Comparison of ENCODE assay signal across 1 cellular context in the genomic region with DNA sequence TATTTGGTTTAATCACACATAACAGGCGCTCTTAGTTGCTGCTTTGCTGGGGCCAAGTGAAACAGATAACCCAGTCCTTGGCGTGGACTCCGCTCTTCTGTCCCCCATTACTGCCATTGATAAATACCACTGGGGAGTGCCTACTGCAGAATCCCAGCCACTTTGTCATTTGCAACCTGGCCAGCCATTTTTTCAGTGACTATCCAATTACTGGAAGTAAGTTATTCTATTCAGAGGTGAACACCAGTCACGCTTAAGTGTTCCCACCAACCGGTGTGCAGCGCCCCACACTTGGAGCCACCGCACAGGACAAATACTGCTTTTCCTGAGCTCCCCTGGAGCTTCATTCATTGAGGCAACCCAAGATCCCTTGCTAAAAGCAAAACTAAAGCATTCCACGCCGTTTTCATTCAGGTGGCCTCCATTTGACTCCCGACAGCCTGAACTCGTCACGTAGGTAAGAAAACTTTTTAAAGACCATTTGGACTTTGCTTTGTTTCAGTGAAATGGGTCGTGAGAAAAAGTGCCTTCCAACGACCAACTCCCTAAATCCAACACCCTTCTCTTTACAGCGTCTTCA.
TF ChIP-seq lines count a peak whose summit lies in the region.

No MANE protein-coding gene starts in this region.

TF ChIP-seq in HepG2, 621 proteins besides CTCF, POLR2A, EP300 and RAD21 (continued from another document and continues in another):
- TF ChIP-seq ZHX1 (CRISPR knock-in tag; IDR thresholded peaks at IDR 0.05; ENCODE audit: low read depth) (no peak), RCOR2 (CRISPR knock-in tag; IDR thresholded peaks at IDR 0.05) (no peak), ZNF501 (CRISPR knock-in tag; IDR thresholded peaks at IDR 0.05) (peak; percentile 74; the same call in 1 of the 2 replicates), ZKSCAN8 (CRISPR knock-in tag; IDR thresholded peaks at IDR 0.05; ENCODE audit: borderline replicate concordance) (peak; percentile 16; the same call in 1 of the 2 replicates), JDP2 (CRISPR knock-in tag; IDR thresholded peaks at IDR 0.05; ENCODE audit: borderline replicate concordance) (no peak), CC2D1A (CRISPR knock-in tag; IDR thresholded peaks at IDR 0.05) (no peak), FOSL2 (CRISPR knock-in tag; IDR thresholded peaks at IDR 0.05) (0 out of 2 replicates have a peak, but pooled peaks have one; percentile 4), ZNF234 (CRISPR knock-in tag; conservative IDR thresholded peaks at IDR 0.05) (0 out of 2 replicates have a peak, but pooled peaks have one; percentile 19), ELF4 (CRISPR knock-in tag; IDR thresholded peaks at IDR 0.05; ENCODE audit: borderline replicate concordance) (0 out of 2 replicates have a peak, but pooled peaks have one; percentile 44), AHR (CRISPR knock-in tag; IDR thresholded peaks at IDR 0.05) (0 out of 2 replicates have a peak, but pooled peaks have one; percentile 8), NCOA5 (CRISPR knock-in tag; IDR thresholded peaks at IDR 0.05) (no peak), YY1 (IDR thresholded peaks at IDR 0.05; ENCODE audit: insufficient read depth, insufficient replicate concordance, low read depth, low read length) (peak; percentile 50), GLI4 (CRISPR knock-in tag; IDR thresholded peaks at IDR 0.05; ENCODE audit: borderline replicate concordance) (0 out of 2 replicates have a peak, but pooled peaks have one; percentile 41), EHMT2 (IDR thresholded peaks at IDR 0.05; ENCODE audit: borderline replicate concordance, low read depth, low read length) (no peak), ZNF784 (CRISPR knock-in tag; IDR thresholded peaks at IDR 0.05; ENCODE audit: borderline replicate concordance) (0 out of 2 replicates have a peak, but pooled peaks have one; percentile 55), ZNF709 (CRISPR knock-in tag; IDR thresholded peaks at IDR 0.05) (no peak), PHF21A (CRISPR knock-in tag; IDR thresholded peaks at IDR 0.05) (peak; percentile 38; the same call in 1 of the 2 replicates), ZNF136 (CRISPR knock-in tag; IDR thresholded peaks at IDR 0.05; ENCODE audit: low read depth) (0 out of 2 replicates have a peak, but pooled peaks have one; percentile 79), ZNF720 (CRISPR knock-in tag; IDR thresholded peaks at IDR 0.05) (no peak), ELF1 (CRISPR knock-in tag; IDR thresholded peaks at IDR 0.05) (0 out of 2 replicates have a peak, but pooled peaks have one; percentile 2), MIXL1 (CRISPR knock-in tag; IDR thresholded peaks at IDR 0.05) (0 out of 2 replicates have a peak, but pooled peaks have one; percentile 41), ZNF629 (CRISPR knock-in tag; conservative IDR thresholded peaks at IDR 0.05) (peak; percentile 52; the same call in 1 of the 2 replicates), ZNF441 (CRISPR knock-in tag; IDR thresholded peaks at IDR 0.05; ENCODE audit: borderline replicate concordance) (peak; percentile 18; the same call in 1 of the 2 replicates), MYNN (CRISPR knock-in tag; IDR thresholded peaks at IDR 0.05; ENCODE audit: low read depth) (no peak), U2AF2 (IDR thresholded peaks at IDR 0.05; ENCODE audit: low read depth, low read length) (no peak), TAF1 (CRISPR knock-in tag; IDR thresholded peaks at IDR 0.05) (peak; percentile 12; the same call in 1 of the 2 replicates)
- TF ChIP-seq, protein P1, sequence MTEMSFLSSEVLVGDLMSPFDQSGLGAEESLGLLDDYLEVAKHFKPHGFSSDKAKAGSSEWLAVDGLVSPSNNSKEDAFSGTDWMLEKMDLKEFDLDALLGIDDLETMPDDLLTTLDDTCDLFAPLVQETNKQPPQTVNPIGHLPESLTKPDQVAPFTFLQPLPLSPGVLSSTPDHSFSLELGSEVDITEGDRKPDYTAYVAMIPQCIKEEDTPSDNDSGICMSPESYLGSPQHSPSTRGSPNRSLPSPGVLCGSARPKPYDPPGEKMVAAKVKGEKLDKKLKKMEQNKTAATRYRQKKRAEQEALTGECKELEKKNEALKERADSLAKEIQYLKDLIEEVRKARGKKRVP (CRISPR knock-in tag; IDR thresholded peaks at IDR 0.05): no peak
- TF ChIP-seq, protein P2, sequence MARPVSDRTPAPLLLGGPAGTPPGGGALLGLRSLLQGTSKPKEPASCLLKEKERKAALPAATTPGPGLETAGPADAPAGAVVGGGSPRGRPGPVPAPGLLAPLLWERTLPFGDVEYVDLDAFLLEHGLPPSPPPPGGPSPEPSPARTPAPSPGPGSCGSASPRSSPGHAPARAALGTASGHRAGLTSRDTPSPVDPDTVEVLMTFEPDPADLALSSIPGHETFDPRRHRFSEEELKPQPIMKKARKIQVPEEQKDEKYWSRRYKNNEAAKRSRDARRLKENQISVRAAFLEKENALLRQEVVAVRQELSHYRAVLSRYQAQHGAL (CRISPR knock-in tag; IDR thresholded peaks at IDR 0.05; ENCODE audit: not compliant biosample characterization): no peak
- TF ChIP-seq, protein P3, sequence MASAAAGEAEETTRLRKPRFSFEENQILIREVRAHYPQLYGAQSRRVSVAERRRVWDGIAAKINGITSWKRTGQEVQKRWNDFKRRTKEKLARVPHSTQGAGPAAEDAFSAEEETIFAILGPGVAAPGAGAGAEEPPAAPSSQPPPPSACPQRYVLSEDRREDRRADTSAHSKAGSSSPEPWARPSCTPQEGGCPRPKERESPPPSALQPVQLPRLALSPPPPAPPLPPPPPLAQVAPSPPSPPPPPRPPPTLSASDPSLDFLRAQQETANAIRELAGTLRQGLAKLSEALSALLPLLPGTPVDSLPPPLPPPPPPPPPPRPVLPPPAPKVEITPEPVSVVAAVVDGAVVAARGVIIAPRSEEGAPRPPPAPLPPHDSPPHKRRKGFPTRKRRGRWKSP (CRISPR knock-in tag; IDR thresholded peaks at IDR 0.05): peak; percentile 66; the same call in 1 of the 2 replicates
- TF ChIP-seq, protein P4, sequence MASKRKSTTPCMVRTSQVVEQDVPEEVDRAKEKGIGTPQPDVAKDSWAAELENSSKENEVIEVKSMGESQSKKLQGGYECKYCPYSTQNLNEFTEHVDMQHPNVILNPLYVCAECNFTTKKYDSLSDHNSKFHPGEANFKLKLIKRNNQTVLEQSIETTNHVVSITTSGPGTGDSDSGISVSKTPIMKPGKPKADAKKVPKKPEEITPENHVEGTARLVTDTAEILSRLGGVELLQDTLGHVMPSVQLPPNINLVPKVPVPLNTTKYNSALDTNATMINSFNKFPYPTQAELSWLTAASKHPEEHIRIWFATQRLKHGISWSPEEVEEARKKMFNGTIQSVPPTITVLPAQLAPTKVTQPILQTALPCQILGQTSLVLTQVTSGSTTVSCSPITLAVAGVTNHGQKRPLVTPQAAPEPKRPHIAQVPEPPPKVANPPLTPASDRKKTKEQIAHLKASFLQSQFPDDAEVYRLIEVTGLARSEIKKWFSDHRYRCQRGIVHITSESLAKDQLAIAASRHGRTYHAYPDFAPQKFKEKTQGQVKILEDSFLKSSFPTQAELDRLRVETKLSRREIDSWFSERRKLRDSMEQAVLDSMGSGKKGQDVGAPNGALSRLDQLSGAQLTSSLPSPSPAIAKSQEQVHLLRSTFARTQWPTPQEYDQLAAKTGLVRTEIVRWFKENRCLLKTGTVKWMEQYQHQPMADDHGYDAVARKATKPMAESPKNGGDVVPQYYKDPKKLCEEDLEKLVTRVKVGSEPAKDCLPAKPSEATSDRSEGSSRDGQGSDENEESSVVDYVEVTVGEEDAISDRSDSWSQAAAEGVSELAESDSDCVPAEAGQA (IDR thresholded peaks at IDR 0.05; ENCODE audit: low read depth): no peak; the same call in 1 of the 2 replicates
- TF ChIP-seq, protein P4 (CRISPR knock-in tag; IDR thresholded peaks at IDR 0.05; ENCODE audit: borderline replicate concordance): no peak
- TF ChIP-seq, protein P5, sequence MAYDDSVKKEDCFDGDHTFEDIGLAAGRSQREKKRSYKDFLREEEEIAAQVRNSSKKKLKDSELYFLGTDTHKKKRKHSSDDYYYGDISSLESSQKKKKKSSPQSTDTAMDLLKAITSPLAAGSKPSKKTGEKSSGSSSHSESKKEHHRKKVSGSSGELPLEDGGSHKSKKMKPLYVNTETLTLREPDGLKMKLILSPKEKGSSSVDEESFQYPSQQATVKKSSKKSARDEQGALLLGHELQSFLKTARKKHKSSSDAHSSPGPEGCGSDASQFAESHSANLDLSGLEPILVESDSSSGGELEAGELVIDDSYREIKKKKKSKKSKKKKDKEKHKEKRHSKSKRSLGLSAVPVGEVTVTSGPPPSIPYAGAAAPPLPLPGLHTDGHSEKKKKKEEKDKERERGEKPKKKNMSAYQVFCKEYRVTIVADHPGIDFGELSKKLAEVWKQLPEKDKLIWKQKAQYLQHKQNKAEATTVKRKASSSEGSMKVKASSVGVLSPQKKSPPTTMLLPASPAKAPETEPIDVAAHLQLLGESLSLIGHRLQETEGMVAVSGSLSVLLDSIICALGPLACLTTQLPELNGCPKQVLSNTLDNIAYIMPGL (CRISPR knock-in tag; IDR thresholded peaks at IDR 0.05; ENCODE audit: borderline replicate concordance in 1 of 2, low read depth in 1 of 2): no peak; a peak in 2 of 4 replicates
- TF ChIP-seq, protein P6, sequence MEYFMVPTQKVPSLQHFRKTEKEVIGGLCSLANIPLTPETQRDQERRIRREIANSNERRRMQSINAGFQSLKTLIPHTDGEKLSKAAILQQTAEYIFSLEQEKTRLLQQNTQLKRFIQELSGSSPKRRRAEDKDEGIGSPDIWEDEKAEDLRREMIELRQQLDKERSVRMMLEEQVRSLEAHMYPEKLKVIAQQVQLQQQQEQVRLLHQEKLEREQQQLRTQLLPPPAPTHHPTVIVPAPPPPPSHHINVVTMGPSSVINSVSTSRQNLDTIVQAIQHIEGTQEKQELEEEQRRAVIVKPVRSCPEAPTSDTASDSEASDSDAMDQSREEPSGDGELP (IDR thresholded peaks at IDR 0.05; ENCODE audit: borderline replicate concordance, low read depth): no peak
- TF ChIP-seq, protein P7, sequence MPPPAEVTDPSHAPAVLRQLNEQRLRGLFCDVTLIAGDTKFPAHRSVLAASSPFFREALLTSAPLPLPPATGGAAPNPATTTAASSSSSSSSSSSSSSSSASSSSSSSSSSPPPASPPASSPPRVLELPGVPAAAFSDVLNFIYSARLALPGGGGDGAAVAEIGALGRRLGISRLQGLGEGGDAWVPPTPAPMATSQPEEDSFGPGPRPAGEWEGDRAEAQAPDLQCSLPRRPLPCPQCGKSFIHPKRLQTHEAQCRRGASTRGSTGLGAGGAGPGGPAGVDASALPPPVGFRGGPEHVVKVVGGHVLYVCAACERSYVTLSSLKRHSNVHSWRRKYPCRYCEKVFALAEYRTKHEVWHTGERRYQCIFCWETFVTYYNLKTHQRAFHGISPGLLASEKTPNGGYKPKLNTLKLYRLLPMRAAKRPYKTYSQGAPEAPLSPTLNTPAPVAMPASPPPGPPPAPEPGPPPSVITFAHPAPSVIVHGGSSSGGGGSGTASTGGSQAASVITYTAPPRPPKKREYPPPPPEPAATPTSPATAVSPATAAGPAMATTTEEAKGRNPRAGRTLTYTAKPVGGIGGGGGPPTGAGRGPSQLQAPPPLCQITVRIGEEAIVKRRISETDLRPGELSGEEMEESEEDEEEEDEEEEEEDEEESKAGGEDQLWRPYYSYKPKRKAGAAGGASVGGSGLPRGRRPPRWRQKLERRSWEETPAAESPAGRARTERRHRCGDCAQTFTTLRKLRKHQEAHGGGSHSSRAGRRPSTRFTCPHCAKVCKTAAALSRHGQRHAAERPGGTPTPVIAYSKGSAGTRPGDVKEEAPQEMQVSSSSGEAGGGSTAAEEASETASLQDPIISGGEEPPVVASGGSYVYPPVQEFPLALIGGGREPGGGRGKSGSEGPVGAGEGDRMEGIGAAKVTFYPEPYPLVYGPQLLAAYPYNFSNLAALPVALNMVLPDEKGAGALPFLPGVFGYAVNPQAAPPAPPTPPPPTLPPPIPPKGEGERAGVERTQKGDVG (CRISPR knock-in tag; IDR thresholded peaks at IDR 0.05; ENCODE audit: borderline replicate concordance): 0 out of 2 replicates have a peak, but pooled peaks have one; percentile 21
